Comparison of ENCODE assay signal across 10 cellular contexts in genomic region chr1:47189844-47190562, GRCh38. TPM values are rescaled to one million over a fixed set of nuclear protein-coding genes. Genes with fewer than 3 reads are reported as not detected.
DNase-seq lines count a peak whose midpoint lies in the region; ATAC-seq and TF ChIP-seq lines count a peak whose summit lies in the region.
"Had no signal": no experiment of that assay in that cellular context is flagged by ENCODE, and none has a peak within 500 bp of the region (broad histone marks: within the 10 kb centered on the region; RNA-seq: fewer than 3 reads in every experiment).

Gene PDZK1IP1, minus strand, starts transcription at chr1:47190036. Its CDS starts 104 bp downstream, at chr1:47189932.

- peak; percentile 79 for ATAC-seq in left colon

- intact Hi-C loops in left colon (cut with DNase I, micrococcal nuclease): loop anchor here in 1 of 2 donors (5.0 kb wide), 2 partner anchors 237 to 537 kb away; no protein-coding TSS in a partner anchor

- H3K4me3 ChIP-seq in coronary artery: no peak within 1 kb of the TSS
- no peak within 1 kb of the TSS for H3K4me3 ChIP-seq in thymus (ENCODE audit: low read length)

- no peaks in the 10 kb centered on the region for H3K27me3 ChIP-seq in thymus (ENCODE audit: control insufficient read depth, insufficient read depth)

- H3K36me3 ChIP-seq in thymus (ENCODE audit: control insufficient read depth, insufficient read depth): no peaks in the 10 kb centered on the region

- no peak for TF ChIP-seq CTCF in coronary artery (IDR thresholded peaks at IDR 0.05)

- WGBS in thymus: 73% methylated on average over 18 of the region's 18 CpGs

- H3K27ac ChIP-seq in coronary artery (peak within 1 kb of the TSS; percentile 79 to 82), thymus (ENCODE audit: low read depth) (no peak within 1 kb of the TSS)

- H3K9me3 ChIP-seq in thymus (ENCODE audit: control insufficient read depth): no peaks in the 10 kb centered on the region

- DNase-seq in DMS53 (lab: John Stamatoyannopoulos, UW) (peak; percentile 49), DMS53 treated with DMSO at 0.1 percent for 48 hours (lab: John Stamatoyannopoulos, UW; ENCODE audit: unreplicated experiment) (no peak), coronary artery (ENCODE audit: low spot score) (peak; percentile 93), left colon (peak; percentile 75 to 92), NCI-H1048 (lab: John Stamatoyannopoulos, UW) (no peak), inferior parietal cortex (ENCODE audit: extremely low spot score) (no peak)
- no peak for DNase-seq in activated CD4-positive, alpha-beta T cell treated with anti-CD3 and anti-CD28 coated beads, Interleukin-2, amount 50 U/mL, for 4 hours
- DNase-seq: 8988T, NCI-H510A treated with DMSO at 0.1 percent for 48 hours had no signal

- no peaks in the 10 kb centered on the region for H3K4me1 ChIP-seq in thymus (ENCODE audit: control insufficient read depth, insufficient read depth, low read length)

RNA-seq across cellular contexts. Expression of gene PDZK1IP1, which starts in this region (rescaled TPM):
- 100 to 1,000 TPM in 1 of 2 donors, 10 to 100 TPM in 1; 32.4 to 107 TPM for total RNA-seq in left colon
- polyA plus RNA-seq in thymus: 16.4 TPM

Comparison
In these comparisons a context has a peak if more than half of its experiments do, and no peak if none do; other contexts are left out.
1. DNase-seq: peak in DMS53 (single experiment), coronary artery (single experiment) and left colon (2 of 2); none in DMS53 treated with DMSO at 0.1 percent for 48 hours (single experiment), NCI-H1048 (single experiment), activated CD4-positive, alpha-beta T cell treated with anti-CD3 and anti-CD28 coated beads, Interleukin-2, amount 50 U/mL, for 4 hours (0 of 2) and inferior parietal cortex (single experiment).